In genomic region chr2:145283131-145283530, GRCh38 we compare ENCODE assay signal across 18 cellular contexts.
DNase-seq lines count a peak whose midpoint lies in the region; ATAC-seq, FAIRE-seq and TF ChIP-seq lines count a peak whose summit lies in the region.
"Had no signal": no experiment of that assay in that cellular context is flagged by ENCODE, and none has a peak within 500 bp of the region (broad histone marks: within the 10 kb centered on the region; RNA-seq: fewer than 3 reads in every experiment).

No MANE protein-coding gene starts in this region.

- peak; percentile 5 for DNase-seq in NAMALWA (ENCODE audit: low spot score)
- DNase-seq in RPMI7951 (ENCODE audit: low read depth) = peak; percentile 3
- DNase-seq in endothelial cell of umbilical vein (ENCODE audit: low read depth, low spot score) = no peak
- DNase-seq in activated T-helper 2 cell treated with anti-CD3 and anti-CD28 coated beads, Interferon-gamma antibody, Interleukin-2, Interleukin-4, amounts not matched to agents 10 μg/mL and 5 μg/mL and 100 μg/mL, durations not matched to agents 14 hours and 24 hours and 36 hours (ENCODE audit: low spot score) = no peak
- no peak for DNase-seq in foreskin melanocyte
- DNase-seq: AML-193; Calu3; CD4-positive, alpha-beta memory T cell; HCEC 1CT had no signal

- no peak overlapping the region for H3K4me3 Mint-ChIP-seq in activated T-helper 2 cell treated with anti-CD3 and anti-CD28 coated beads, Interferon-gamma antibody, Interleukin-2, Interleukin-4, amounts not matched to agents 10 μg/mL and 5 μg/mL and 100 μg/mL, durations not matched to agents 14 hours and 24 hours and 36 hours (ENCODE audit: low read depth)
- H3K4me3 Mint-ChIP-seq: CD4-positive, alpha-beta memory T cell; GM23338 had no signal

- no peaks in the 10 kb centered on the region for H3K36me3 ChIP-seq in endothelial cell of umbilical vein (ENCODE audit: control insufficient read depth in 2 of 2, extremely low read depth in 1 of 2, insufficient read depth in 2 of 2, low read length in 2 of 2)

- CTCF ChIA-PET in endothelial cell of umbilical vein (lab: Charles Lee) = no interaction called here

- no peak overlapping the region for H3K27ac ChIP-seq in endothelial cell of umbilical vein (ENCODE audit: insufficient read depth, low read depth, low read length)
- H3K27ac ChIP-seq: C4-2B, HL-60 had no signal

- POLR2A ChIA-PET in endothelial cell of umbilical vein (lab: Charles Lee) = no interaction called here

- H2AFZ ChIP-seq in endothelial cell of umbilical vein (ENCODE audit: low read depth, low read length) = no peak overlapping the region
- H2AFZ ChIP-seq: GM23338 had no signal

- TF ChIP-seq CTCF in endothelial cell of umbilical vein (IDR thresholded peaks at IDR 0.05; ENCODE audit: extremely low read depth in 1 of 2, insufficient read depth in 1 of 2, low read depth in 1 of 2, low read length in 2 of 2) = no peak

- BruUV-seq in endothelial cell of umbilical vein (replicated peaks; lab: Mats Ljungman, UMichigan) = no TSS peak

- H3K27ac Mint-ChIP-seq in activated T-helper 2 cell treated with anti-CD3 and anti-CD28 coated beads, Interferon-gamma antibody, Interleukin-2, Interleukin-4, amounts not matched to agents 10 μg/mL and 5 μg/mL and 100 μg/mL, durations not matched to agents 14 hours and 24 hours and 36 hours = no peak overlapping the region
- H3K27ac Mint-ChIP-seq: CD4-positive, alpha-beta memory T cell; GM23338 had no signal

- no peaks in the 10 kb centered on the region for H3K4me1 ChIP-seq in endothelial cell of umbilical vein (ENCODE audit: control insufficient read depth, extremely low read depth, insufficient read depth, low read length)

- no peaks in the 10 kb centered on the region for H3K9me3 ChIP-seq in endothelial cell of umbilical vein (replicated peaks; ENCODE audit: control insufficient read depth, insufficient read depth, low read length)

- H3K27me3 ChIP-seq in endothelial cell of umbilical vein (ENCODE audit: control insufficient read depth in 2 of 2, insufficient read depth in 2 of 2, low read length in 2 of 2) = no peaks in the 10 kb centered on the region

- no peaks in the 10 kb centered on the region for H3K9me1 ChIP-seq in endothelial cell of umbilical vein (replicated peaks; ENCODE audit: control insufficient read depth, extremely low read depth, insufficient read depth, low read length)

- no peaks in the 10 kb centered on the region for H3K9me3 Mint-ChIP-seq in activated T-helper 2 cell treated with anti-CD3 and anti-CD28 coated beads, Interferon-gamma antibody, Interleukin-2, Interleukin-4, amounts not matched to agents 10 μg/mL and 5 μg/mL and 100 μg/mL, durations not matched to agents 14 hours and 24 hours and 36 hours
- H3K9me3 Mint-ChIP-seq: GM23338 had no signal

- peak; percentile 18 for FAIRE-seq in endothelial cell of umbilical vein (lab: Jason Lieb, UNC)
- FAIRE-seq: A204.1, G401.6, GM12891, H54 had no signal

- H3K79me2 ChIP-seq in endothelial cell of umbilical vein (ENCODE audit: control insufficient read depth, insufficient read depth, low read length) = no peaks in the 10 kb centered on the region

- intact Hi-C loops in endothelial cell of umbilical vein (cut with micrococcal nuclease) = no loop called here
- intact Hi-C loops in activated T-helper 2 cell treated with anti-CD3 and anti-CD28 coated beads, Interferon-gamma antibody, Interleukin-2, Interleukin-4, amounts not matched to agents 10 μg/mL and 5 μg/mL and 100 μg/mL, durations not matched to agents 14 hours and 24 hours and 36 hours (cut with micrococcal nuclease) = no loop called here

- no peaks in the 10 kb centered on the region for H3K36me3 Mint-ChIP-seq in activated T-helper 2 cell treated with anti-CD3 and anti-CD28 coated beads, Interferon-gamma antibody, Interleukin-2, Interleukin-4, amounts not matched to agents 10 μg/mL and 5 μg/mL and 100 μg/mL, durations not matched to agents 14 hours and 24 hours and 36 hours (ENCODE audit: low read depth)
- H3K36me3 Mint-ChIP-seq: CD4-positive, alpha-beta memory T cell had no signal

- H4K20me1 ChIP-seq in endothelial cell of umbilical vein (replicated peaks; ENCODE audit: control insufficient read depth, extremely low read depth, insufficient read depth, low read length) = no peaks in the 10 kb centered on the region

- H3K4me3 ChIP-seq in endothelial cell of umbilical vein (replicated peaks in 1 of 3; ENCODE audit: insufficient read depth in 1 of 3, low read depth in 1 of 3, low read length in 3 of 3) = no peak overlapping the region
- H3K4me3 ChIP-seq: GM23338 had no signal

- no peak for TF ChIP-seq POLR2A in endothelial cell of umbilical vein (IDR thresholded peaks at IDR 0.05; ENCODE audit: low read depth, low read length)

- ATAC-seq in GM18870 (IDR thresholded peaks at IDR 0.05; ENCODE audit: unreplicated experiment) = no peak
- ATAC-seq in GM18511 (IDR thresholded peaks at IDR 0.05; ENCODE audit: unreplicated experiment) = no peak
- ATAC-seq: GM23338 had no signal

- H3K4me1 Mint-ChIP-seq in activated T-helper 2 cell treated with anti-CD3 and anti-CD28 coated beads, Interferon-gamma antibody, Interleukin-2, Interleukin-4, amounts not matched to agents 10 μg/mL and 5 μg/mL and 100 μg/mL, durations not matched to agents 14 hours and 24 hours and 36 hours (ENCODE audit: low read depth) = peaks cover 8% of the 10 kb centered on the region
- H3K4me1 Mint-ChIP-seq: CD4-positive, alpha-beta memory T cell had no signal

- H3K4me2 ChIP-seq in endothelial cell of umbilical vein (ENCODE audit: insufficient read depth, low read length) = no peak overlapping the region
- H3K4me2 ChIP-seq: GM23338 had no signal

- H3K27me3 Mint-ChIP-seq in activated T-helper 2 cell treated with anti-CD3 and anti-CD28 coated beads, Interferon-gamma antibody, Interleukin-2, Interleukin-4, amounts not matched to agents 10 μg/mL and 5 μg/mL and 100 μg/mL, durations not matched to agents 14 hours and 24 hours and 36 hours (ENCODE audit: low read depth) = peaks cover 9% of the 10 kb centered on the region
- H3K27me3 Mint-ChIP-seq: CD4-positive, alpha-beta memory T cell had no signal

- H3K9ac ChIP-seq in endothelial cell of umbilical vein (replicated peaks; ENCODE audit: extremely low read depth, insufficient read depth, low read length) = no peak overlapping the region

- dilution Hi-C loops in endothelial cell of umbilical vein (cut with MboI; ENCODE audit: extremely low pct_ligation_motif_present, low sequenced_read_pairs) = no loop called here

TF ChIP-seq in endothelial cell of umbilical vein, 7 proteins besides CTCF, POLR2A, EP300 and RAD21:
- no peak for TF ChIP-seq JUN (IDR thresholded peaks at IDR 0.05; ENCODE audit: borderline replicate concordance, insufficient read depth, insufficient read length, low read depth)
- no peak for TF ChIP-seq FOS (IDR thresholded peaks at IDR 0.05; ENCODE audit: borderline replicate concordance, insufficient read depth, low read length)
- TF ChIP-seq, protein P1, sequence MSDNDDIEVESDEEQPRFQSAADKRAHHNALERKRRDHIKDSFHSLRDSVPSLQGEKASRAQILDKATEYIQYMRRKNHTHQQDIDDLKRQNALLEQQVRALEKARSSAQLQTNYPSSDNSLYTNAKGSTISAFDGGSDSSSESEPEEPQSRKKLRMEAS (IDR thresholded peaks at IDR 0.05; ENCODE audit: insufficient read depth, insufficient read length) = no peak
- no peak for TF ChIP-seq GATA2 (IDR thresholded peaks at IDR 0.05; ENCODE audit: insufficient read depth, insufficient read length, low read depth, low read length)
- TF ChIP-seq POLR2AphosphoS5 (IDR thresholded peaks at IDR 0.05; ENCODE audit: insufficient read depth, low read depth, low read length) = no peak
- TF ChIP-seq EZH2 (IDR thresholded peaks at IDR 0.05; ENCODE audit: borderline replicate concordance, low read depth, low read length, severe bottlenecking) = no peak
- TF ChIP-seq MYC (IDR thresholded peaks at IDR 0.05; ENCODE audit: low read depth, low read length) = no peak

Comparison
In these comparisons a context has a peak if more than half of its experiments do, and no peak if none do; other contexts are left out.
1. DNase-seq: peak in NAMALWA (single experiment) and RPMI7951 (single experiment); none in endothelial cell of umbilical vein (single experiment), activated T-helper 2 cell treated with anti-CD3 and anti-CD28 coated beads, Interferon-gamma antibody, Interleukin-2, Interleukin-4, amounts not matched to agents 10 μg/mL and 5 μg/mL and 100 μg/mL, durations not matched to agents 14 hours and 24 hours and 36 hours (single experiment) and foreskin melanocyte (single experiment).